8 cellular contexts compared by ENCODE assay signal in the genomic region with DNA sequence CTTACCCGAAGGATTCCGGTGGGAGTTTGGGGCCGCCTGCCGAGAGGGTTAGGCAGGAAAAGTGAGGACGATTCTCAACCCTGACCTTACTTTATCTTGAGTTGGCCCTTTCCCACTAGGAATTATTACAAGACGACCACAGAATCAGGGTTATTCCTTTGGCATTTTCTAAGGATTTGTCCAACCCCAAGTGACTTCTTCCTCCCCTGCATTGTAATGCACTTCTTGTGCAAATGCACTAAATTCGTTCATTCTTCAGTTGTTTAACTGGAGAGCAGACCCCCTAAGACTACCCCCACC. TPM values are rescaled to one million over a fixed set of nuclear protein-coding genes. Genes with fewer than 3 reads are reported as not detected.
DNase-seq lines count a peak whose midpoint lies in the region; ATAC-seq, FAIRE-seq and TF ChIP-seq lines count a peak whose summit lies in the region.

No MANE protein-coding gene starts in this region.

- no peak overlapping the region for H4K8ac ChIP-seq in mesenchymal stem cell (ENCODE audit: low read length)

- peak overlapping the region; percentile 83 to 94 (median 86) for H3K4me3 Mint-ChIP-seq in brain

- H4K91ac ChIP-seq in mesenchymal stem cell (ENCODE audit: low read length): no peak overlapping the region

- intact Hi-C loops in heart right ventricle (cut with DNase I) (no loop called here), left ventricle myocardium superior (cut with micrococcal nuclease) (no loop called here)

- TF ChIP-seq CTCF in heart right ventricle (IDR thresholded peaks at IDR 0.05) (no peak), brain (conservative IDR thresholded peaks at IDR 0.05) (no peak)

- H2AK5ac ChIP-seq in mesenchymal stem cell (ENCODE audit: low read length, severe bottlenecking): no peak overlapping the region

- H3K4me1 ChIP-seq in heart right ventricle (peaks cover 0 to 37% (median 25%) of the 10 kb centered on the region in 9 donors), mesenchymal stem cell (ENCODE audit: control insufficient read depth, insufficient read depth, low read depth, low read length) (no peaks in the 10 kb centered on the region)

- H3K4me2 ChIP-seq in mesenchymal stem cell (ENCODE audit: low read length, poor library complexity, severe bottlenecking): peak overlapping the region; percentile 64

- peak overlapping the region in 9 of 10 donors; percentile 79 to 98 (median 94) for H3K27ac ChIP-seq in heart right ventricle
- H3K27ac ChIP-seq in mesenchymal stem cell (ENCODE audit: low read length, poor library complexity, severe bottlenecking): peak overlapping the region; percentile 75

- H3K36me3 Mint-ChIP-seq in brain: no peaks in the 10 kb centered on the region

- H3K9me3 ChIP-seq in heart right ventricle (no peaks in the 10 kb centered on the region), mesenchymal stem cell (ENCODE audit: control insufficient read depth, low read length) (no peaks in the 10 kb centered on the region)

- peak; percentile 67 for FAIRE-seq in urothelium cell line (lab: Jason Lieb, UNC)

- no peak overlapping the region for H2BK120ac ChIP-seq in mesenchymal stem cell (ENCODE audit: low read depth, low read length)

- ATAC-seq in heart right ventricle: peak in 1 of 8 donors; percentile 1
- ATAC-seq in left ventricle myocardium superior: no peak
- no peak for ATAC-seq in GM21717 (IDR thresholded peaks at IDR 0.05; ENCODE audit: unreplicated experiment)

- H3K36me3 ChIP-seq in heart right ventricle (no peaks in the 10 kb centered on the region), mesenchymal stem cell (ENCODE audit: control insufficient read depth in 1 of 2, insufficient read depth in 2 of 2, low read depth in 1 of 2, low read length in 2 of 2) (no peaks in the 10 kb centered on the region)

- peak overlapping the region in 1 of 2 experiments; percentile 56 for H3K14ac ChIP-seq in mesenchymal stem cell (ENCODE audit: low read length in 2 of 2)

- peaks cover 7% of the 10 kb centered on the region for H3K79me1 ChIP-seq in mesenchymal stem cell (replicated peaks; ENCODE audit: low read length, poor library complexity, severe bottlenecking)

- DNase-seq in heart right ventricle (no peak), left ventricle myocardium superior (no peak), mesenchymal stem cell (no peak), urothelium cell line (ENCODE audit: low spot score) (no peak), H4 (ENCODE audit: low spot score) (no peak), midbrain (lab: John Stamatoyannopoulos, UW) (no peak)

- H2BK15ac ChIP-seq in mesenchymal stem cell (ENCODE audit: low read depth, poor library complexity, severe bottlenecking): no peak overlapping the region

- H3K27me3 Mint-ChIP-seq in brain: peaks cover 23% of the 10 kb centered on the region

- no peak overlapping the region for H3K23ac ChIP-seq in mesenchymal stem cell (ENCODE audit: low read length in 2 of 2)

- H2BK12ac ChIP-seq in mesenchymal stem cell (ENCODE audit: low read length in 2 of 2): peak overlapping the region in 1 of 2 experiments; percentile 76

- H3K27me3 ChIP-seq in heart right ventricle: no peaks in the 10 kb centered on the region
- no peaks in the 10 kb centered on the region for H3K27me3 ChIP-seq in mesenchymal stem cell (ENCODE audit: control insufficient read depth in 1 of 2, insufficient read depth in 1 of 2, low read length in 2 of 2)

- H3K4me3 ChIP-seq in heart right ventricle: peak overlapping the region; percentile 70 to 98 (median 89)
- peak overlapping the region; percentile 88 to 95 for H3K4me3 ChIP-seq in mesenchymal stem cell (ENCODE audit: insufficient read depth in 1 of 2, low read depth in 1 of 2, low read length in 2 of 2)

- peak overlapping the region; percentile 14 to 89 for H3K4ac ChIP-seq in mesenchymal stem cell (ENCODE audit: low read depth in 1 of 2, low read length in 2 of 2)

- WGBS in heart right ventricle, 2 donors: 1% methylated on average over 7 of the region's 7 CpGs
- 4% methylated on average over 7 of the region's 7 CpGs for WGBS in mesenchymal stem cell

- peaks cover 44% of the 10 kb centered on the region for H3K4me1 Mint-ChIP-seq in brain

- peak overlapping the region; percentile 99 for H3K9ac ChIP-seq in mesenchymal stem cell (ENCODE audit: low read length)

- H3K18ac ChIP-seq in mesenchymal stem cell (ENCODE audit: low read depth in 1 of 2, low read length in 2 of 2): no peak overlapping the region

- H2BK5ac ChIP-seq in mesenchymal stem cell (ENCODE audit: low read depth, low read length, poor library complexity, severe bottlenecking): peak overlapping the region; percentile 26

- peak overlapping the region in 4 of 5 experiments; percentile 17 to 93 (median 49) for H3K27ac Mint-ChIP-seq in brain

- no peaks in the 10 kb centered on the region for H3K9me3 Mint-ChIP-seq in brain

- peak overlapping the region; percentile 84 for H2AFZ ChIP-seq in mesenchymal stem cell (ENCODE audit: low read depth, low read length)

RNA-seq across cellular contexts. Expression of a gene that starts 0.4 kb away (rescaled TPM):
- 1 to 10 TPM in 1 of 10 donors, under 1 TPM in 7, not detected in 2; 0.20 to 1.1 (median 0.41) TPM for total RNA-seq in heart right ventricle
- under 1 TPM; 0.29 to 0.64 TPM for polyA plus RNA-seq in heart right ventricle
- not detected for total RNA-seq in left ventricle myocardium superior
- 1.1 TPM for polyA plus RNA-seq in brain (ENCODE audit: insufficient read depth, low read depth, low replicate concordance)
- 2.0 TPM for polyA plus RNA-seq in mesenchymal stem cell (2013, experiment 1 of 2)
- polyA plus RNA-seq in mesenchymal stem cell (2013, experiment 2 of 2): 2.5 TPM
- total RNA-seq in H4 (2014; rRNA removed; shearing (Covaris generic)): 1.1 and 1.6 TPM in 2 replicates

RNA-seq across cellular contexts. Expression of a gene that starts 0.8 kb away (rescaled TPM):
- total RNA-seq in heart right ventricle (1 to 10 TPM; 5.4 to 8.1 (median 6.6) TPM), left ventricle myocardium superior (6.3 TPM)
- polyA plus RNA-seq in heart right ventricle (1 to 10 TPM; 5.0 to 5.8 TPM), brain (ENCODE audit: insufficient read depth, low read depth, low replicate concordance) (16.3 TPM)
- 7.1 TPM for polyA plus RNA-seq in mesenchymal stem cell (2013, experiment 1 of 2)
- 7.1 TPM for polyA plus RNA-seq in mesenchymal stem cell (2013, experiment 2 of 2)
- 5.1 and 6.8 TPM in 2 replicates for total RNA-seq in H4 (2014; rRNA removed; shearing (Covaris generic))
